ENCODE assay signal across 1 cellular context in the genomic region with DNA sequence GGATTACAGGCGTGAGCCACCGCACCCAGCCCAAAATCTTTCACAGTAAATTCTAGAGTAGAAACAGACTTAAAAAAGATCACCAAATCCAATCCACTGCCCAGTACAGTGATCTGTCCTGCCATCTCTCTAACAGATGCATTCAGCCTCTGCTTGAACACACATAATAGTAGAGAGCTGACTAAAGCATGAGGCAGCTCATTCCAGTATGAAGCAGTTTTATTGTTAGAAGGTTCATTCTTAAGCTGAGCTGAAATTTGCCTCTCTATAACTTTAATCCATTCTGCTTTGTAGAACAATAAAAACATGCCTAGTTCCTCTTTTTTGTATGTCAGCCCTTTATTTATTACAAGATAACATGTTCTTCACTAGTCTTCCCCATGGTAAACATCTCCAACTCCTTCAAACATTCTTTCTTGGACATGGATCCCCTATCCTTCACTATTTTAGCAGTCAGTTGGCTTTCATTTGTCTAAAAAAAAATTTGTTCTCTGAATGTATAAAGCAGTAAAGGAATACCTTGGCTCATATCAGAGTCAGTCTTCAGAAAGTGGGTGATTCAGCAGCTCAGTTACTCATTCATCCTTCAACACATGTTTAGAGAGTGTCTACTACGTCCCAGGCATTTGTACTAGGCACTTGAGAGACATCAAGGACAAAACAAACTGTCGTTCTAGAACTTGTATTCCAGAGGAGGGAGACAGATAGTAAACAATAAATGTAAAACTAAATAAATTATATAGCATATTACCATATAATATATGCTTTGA.
TF ChIP-seq lines count a peak whose summit lies in the region.

No MANE protein-coding gene starts in this region.

TF ChIP-seq in K562, 482 proteins besides CTCF, POLR2A, EP300 and RAD21:
- TF ChIP-seq ATF7 (IDR thresholded peaks at IDR 0.05), result no peak
- TF ChIP-seq NFE2 (IDR thresholded peaks at IDR 0.05; ENCODE audit: low read depth), result 0 out of 2 replicates have a peak, but pooled peaks have one; percentile 32
- TF ChIP-seq, protein P1, sequence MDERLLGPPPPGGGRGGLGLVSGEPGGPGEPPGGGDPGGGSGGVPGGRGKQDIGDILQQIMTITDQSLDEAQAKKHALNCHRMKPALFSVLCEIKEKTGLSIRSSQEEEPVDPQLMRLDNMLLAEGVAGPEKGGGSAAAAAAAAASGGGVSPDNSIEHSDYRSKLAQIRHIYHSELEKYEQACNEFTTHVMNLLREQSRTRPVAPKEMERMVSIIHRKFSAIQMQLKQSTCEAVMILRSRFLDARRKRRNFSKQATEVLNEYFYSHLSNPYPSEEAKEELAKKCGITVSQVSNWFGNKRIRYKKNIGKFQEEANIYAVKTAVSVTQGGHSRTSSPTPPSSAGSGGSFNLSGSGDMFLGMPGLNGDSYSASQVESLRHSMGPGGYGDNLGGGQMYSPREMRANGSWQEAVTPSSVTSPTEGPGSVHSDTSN (CRISPR knock-in tag; IDR thresholded peaks at IDR 0.05; ENCODE audit: low read depth), result no peak
- TF ChIP-seq, protein P1 (tag; conservative IDR thresholded peaks at IDR 0.05; ENCODE audit: low read depth), result 0 out of 2 replicates have a peak, but pooled peaks have one; percentile 22
